Comparison of ENCODE assay signal across 23 cellular contexts in genomic region chr6:25423358-25423757, GRCh38.
"Had no signal": no experiment of that assay in that cellular context is flagged by ENCODE, and none has a peak within 500 bp of the region (broad histone marks: within the 10 kb centered on the region; RNA-seq: fewer than 3 reads in every experiment).

No MANE protein-coding gene starts in this region.

- ATAC-seq: stimulated activated memory B cell treated with anti-CD40 and anti-IgM and Interleukin-4, amounts not matched to agents 10 μg/mL and 1 μg/mL and 100 μg/mL, for 72 hours; T-cell had no signal

- DNase-seq: activated CD4-positive, alpha-beta T cell treated with anti-CD3 and anti-CD28 coated beads for 4 hours; activated CD4-positive, alpha-beta T cell treated with anti-CD3 and anti-CD28 coated beads, Interleukin-2, amount 50 U/mL, for 48 hours; activated CD4-positive, CD25-positive, alpha-beta regulatory T cell; activated effector memory CD4-positive, alpha-beta T cell treated with Interleukin-2 at 50 U/mL for 16 hours; activated naive CD4-positive, alpha-beta T cell treated with anti-CD3 and anti-CD28 coated beads for 36 hours; activated naive CD8-positive, alpha-beta T cell treated with anti-CD3 and anti-CD28 coated beads, Interleukin-2, amount 10 ng/mL, durations not matched to agents 7 days and 5 days; activated T-cell treated with anti-CD3 and anti-CD28 coated beads, Interleukin-2, amount 50 U/mL, for 48 hours; amygdala; cerebellar nuclear complex; foreskin fibroblast; immature natural killer cell; kidney glomerular epithelial cell; left ventricle myocardium inferior; sigmoid colon; stimulated activated CD4-positive, alpha-beta T cell treated with anti-CD3 and anti-CD28 coated beads, Interleukin-15, amount 100 ng/mL, for 24 hours; stomach; T-cell; trophoblast cell had no signal

- H3K9me3 ChIP-seq: sigmoid colon, stomach, uterus had no signal

- H3K36me3 Mint-ChIP-seq: immature natural killer cell had no signal

- H3K27ac Mint-ChIP-seq: activated naive CD4-positive, alpha-beta T cell treated with anti-CD3 and anti-CD28 coated beads for 36 hours; activated naive CD8-positive, alpha-beta T cell treated with anti-CD3 and anti-CD28 coated beads, Interleukin-2, amount 10 ng/mL, durations not matched to agents 7 days and 5 days; immature natural killer cell; stimulated activated memory B cell treated with anti-CD40 and anti-IgM and Interleukin-4, amounts not matched to agents 10 μg/mL and 1 μg/mL and 100 μg/mL, for 72 hours; T-cell had no signal

- H3K4me3 Mint-ChIP-seq: activated naive CD4-positive, alpha-beta T cell treated with anti-CD3 and anti-CD28 coated beads for 36 hours; activated naive CD8-positive, alpha-beta T cell treated with anti-CD3 and anti-CD28 coated beads, Interleukin-2, amount 10 ng/mL, durations not matched to agents 7 days and 5 days; immature natural killer cell; neural crest cell; stimulated activated memory B cell treated with anti-CD40 and anti-IgM and Interleukin-4, amounts not matched to agents 10 μg/mL and 1 μg/mL and 100 μg/mL, for 72 hours; T-cell had no signal

- H3K27me3 ChIP-seq: sigmoid colon, stomach, uterus had no signal

- H3K4me1 ChIP-seq: sigmoid colon, uterus had no signal

- H3K9me3 Mint-ChIP-seq: immature natural killer cell, T-cell had no signal

- H3K27ac ChIP-seq: coronary artery, left ventricle myocardium inferior, sigmoid colon, stomach, uterus had no signal

- H3K4me1 Mint-ChIP-seq: activated naive CD8-positive, alpha-beta T cell treated with anti-CD3 and anti-CD28 coated beads, Interleukin-2, amount 10 ng/mL, durations not matched to agents 7 days and 5 days; immature natural killer cell; neural crest cell; stimulated activated memory B cell treated with anti-CD40 and anti-IgM and Interleukin-4, amounts not matched to agents 10 μg/mL and 1 μg/mL and 100 μg/mL, for 72 hours; T-cell had no signal

- H3K27me3 Mint-ChIP-seq: activated naive CD8-positive, alpha-beta T cell treated with anti-CD3 and anti-CD28 coated beads, Interleukin-2, amount 10 ng/mL, durations not matched to agents 7 days and 5 days; stimulated activated memory B cell treated with anti-CD40 and anti-IgM and Interleukin-4, amounts not matched to agents 10 μg/mL and 1 μg/mL and 100 μg/mL, for 72 hours; T-cell had no signal

- H3K36me3 ChIP-seq: left ventricle myocardium inferior, sigmoid colon, stomach, uterus had no signal

- H3K4me3 ChIP-seq: coronary artery, left ventricle myocardium inferior, sigmoid colon, smooth muscle cell, stomach, uterus had no signal
